ENCODE assay signal across 16 cellular contexts in genomic region chr11:8693010-8693551, GRCh38. TPM values are rescaled to one million over a fixed set of nuclear protein-coding genes. Genes with fewer than 3 reads are reported as not detected.
A peak's percentile ranks its signal among the peaks of the same experiment; 100 is the strongest.
DNase-seq lines count a peak whose midpoint lies in the region; TF ChIP-seq lines count a peak whose summit lies in the region.
"Had no signal": no experiment of that assay in that cellular context is flagged by ENCODE, and none has a peak within 500 bp of the region (broad histone marks: within the 10 kb centered on the region; RNA-seq: fewer than 3 reads in every experiment).

No MANE protein-coding gene starts in this region.

- peak overlapping the region; percentile 69 for H3K27ac ChIP-seq in BLaER1
- no peak overlapping the region for H3K27ac ChIP-seq in coronary artery
- H3K27ac ChIP-seq: left ventricle myocardium inferior had no signal

- H3K36me3 ChIP-seq in BLaER1: peaks cover 43% of the 10 kb centered on the region
- peaks cover 16% of the 10 kb centered on the region for H3K36me3 ChIP-seq in H7 (replicated peaks; ENCODE audit: control insufficient read depth, insufficient read depth, low read length)

- peak overlapping the region; percentile 88 for H3K4me2 ChIP-seq in BLaER1

- H3K4me1 ChIP-seq in BLaER1: peaks cover 53% of the 10 kb centered on the region

- H3K4me3 ChIP-seq in BLaER1 (no peak overlapping the region; the same call in 1 of the 2 replicates), H7 (ENCODE audit: insufficient read depth, low read depth, low read length) (no peak overlapping the region), coronary artery (no peak overlapping the region)
- H3K4me3 ChIP-seq: left ventricle myocardium inferior, testis had no signal

- H3K27me3 ChIP-seq in BLaER1: no peaks in the 10 kb centered on the region
- no peaks in the 10 kb centered on the region for H3K27me3 ChIP-seq in H7 (ENCODE audit: control insufficient read depth, insufficient read depth, low read length)
- H3K27me3 ChIP-seq: testis had no signal

- no peak for TF ChIP-seq CTCF in coronary artery (IDR thresholded peaks at IDR 0.05)

- peak overlapping the region; percentile 53 for H3K9ac ChIP-seq in BLaER1

- H4K20me1 ChIP-seq in BLaER1: no peaks in the 10 kb centered on the region

- DNase-seq in H7: peak; percentile 29
- peak; percentile 29 for DNase-seq in coronary artery (ENCODE audit: low spot score)
- DNase-seq in mesenteric fat pad (ENCODE audit: low spot score): peak; percentile 53
- no peak for DNase-seq in NCI-H1930 (lab: John Stamatoyannopoulos, UW)
- DNase-seq in NCI-H748 (lab: John Stamatoyannopoulos, UW; ENCODE audit: unreplicated experiment): no peak
- no peak for DNase-seq in DMS79 (lab: John Stamatoyannopoulos, UW)
- no peak for DNase-seq in AML-193 (lab: John Stamatoyannopoulos, UW)
- DNase-seq: activated CD4-positive, alpha-beta T cell treated with anti-CD3 and anti-CD28 coated beads, Interleukin-2, amount 10 ng/mL, durations not matched to agents 7 days and 5 days; activated naive CD8-positive, alpha-beta T cell treated with anti-CD3 and anti-CD28 coated beads, Interleukin-2, amount 10 ng/mL, durations not matched to agents 7 days and 5 days; central memory CD4-positive, alpha-beta T cell; KG1; left ventricle myocardium inferior; NCI-H2171; stimulated activated CD4-positive, alpha-beta T cell treated with anti-CD3 and anti-CD28 coated beads, Interleukin-4, amount 100 ng/mL, for 1 hour; testis had no signal

- no peaks in the 10 kb centered on the region for H3K9me3 ChIP-seq in BLaER1
- H3K9me3 ChIP-seq: left ventricle myocardium inferior, testis had no signal

RNA-seq across cellular contexts. Expression of gene RPL27A, which starts 10.5 kb away (rescaled TPM):
- total RNA-seq in H7 (2014; rRNA removed; shearing (Covaris generic)): 901 and 1,070 TPM in 2 replicates
- 653 TPM for total RNA-seq in mesenteric fat pad

RNA-seq across cellular contexts. Expression of gene TRIM66, which starts 10.6 kb away (rescaled TPM):
- 0.83 and 0.96 TPM in 2 replicates for total RNA-seq in H7 (2014; rRNA removed; shearing (Covaris generic))
- total RNA-seq in mesenteric fat pad: 7.8 TPM

Comparison
In these comparisons a context has a peak if more than half of its experiments do, and no peak if none do; other contexts are left out.
1. DNase-seq: peak in H7 (single experiment), coronary artery (single experiment) and mesenteric fat pad (single experiment); none in NCI-H1930 (0 of 2), NCI-H748 (single experiment), DMS79 (single experiment) and AML-193 (0 of 2).